ENCODE assay signal across 10 cellular contexts in the genomic region with DNA sequence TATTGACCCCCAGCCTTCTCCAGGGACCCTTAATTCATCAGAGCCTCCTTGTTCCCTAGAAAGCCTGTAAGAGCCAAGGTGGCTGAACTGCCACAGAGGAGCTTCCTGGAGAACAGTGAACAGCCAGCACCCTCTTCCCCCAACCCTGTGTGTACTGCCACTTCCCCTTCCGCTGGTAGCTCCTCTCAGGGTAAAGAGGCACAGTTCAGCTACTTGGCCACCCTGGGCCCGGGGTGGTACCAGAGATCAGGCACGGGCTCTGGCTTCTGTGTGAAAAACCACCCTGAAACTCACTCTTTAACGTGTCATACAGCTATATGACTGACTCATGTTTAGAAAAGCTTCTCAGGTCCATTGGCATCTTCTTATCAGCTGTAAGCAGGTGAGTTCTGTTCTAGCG. TPM values are rescaled to one million over a fixed set of nuclear protein-coding genes. Genes with fewer than 3 reads are reported as not detected.
DNase-seq lines count a peak whose midpoint lies in the region; ATAC-seq and TF ChIP-seq lines count a peak whose summit lies in the region.
"Had no signal": no experiment of that assay in that cellular context is flagged by ENCODE, and none has a peak within 500 bp of the region (broad histone marks: within the 10 kb centered on the region; RNA-seq: fewer than 3 reads in every experiment).

No MANE protein-coding gene starts in this region.

- H3K9me3 ChIP-seq in CD4-positive, alpha-beta T cell (ENCODE audit: control insufficient read depth, low read length), result no peaks in the 10 kb centered on the region

- peak overlapping the region; percentile 70 for H3K4me3 Mint-ChIP-seq in CD4-positive, alpha-beta T cell
- H3K4me3 Mint-ChIP-seq: mesothelial cell of epicardium had no signal

- peak; percentile 98 for ATAC-seq in CD4-positive, alpha-beta T cell (ENCODE audit: poor library complexity)
- ATAC-seq in HG03196 (IDR thresholded peaks at IDR 0.05; ENCODE audit: unreplicated experiment), result peak; percentile 59
- no peak for ATAC-seq in GM19328 (IDR thresholded peaks at IDR 0.05; ENCODE audit: unreplicated experiment)
- ATAC-seq in GM18873 (IDR thresholded peaks at IDR 0.05; ENCODE audit: low FRiP score, unreplicated experiment), result no peak

- no peaks in the 10 kb centered on the region for H3K9me3 Mint-ChIP-seq in CD4-positive, alpha-beta T cell
- H3K9me3 Mint-ChIP-seq: mesothelial cell of epicardium had no signal

- H3K36me3 Mint-ChIP-seq in CD4-positive, alpha-beta T cell (ENCODE audit: low read depth), result no peaks in the 10 kb centered on the region

- H3K27ac ChIP-seq in CD4-positive, alpha-beta T cell (ENCODE audit: low read depth, low read length), result peak overlapping the region; percentile 36

- POLR2A ChIA-PET in CD4-positive, alpha-beta T cell (lab: Charles Lee), result interaction anchor here (0.8 to 2.6 kb wide), 15 partner anchors 9 to 989 kb away, joined by 3 to 16 read pairs (median 4); a partner anchor contains a TSS

- H3K27ac Mint-ChIP-seq in CD4-positive, alpha-beta T cell, result peak overlapping the region; percentile 84
- H3K27ac Mint-ChIP-seq: mesothelial cell of epicardium had no signal

- H3K4me1 Mint-ChIP-seq in CD4-positive, alpha-beta T cell (ENCODE audit: low read depth), result peaks cover 14% of the 10 kb centered on the region

- intact Hi-C loops in CD4-positive, alpha-beta T cell (cut with DNase I, micrococcal nuclease), result no loop called here
- intact Hi-C loops in cardiac septum (cut with DNase I), result no loop called here

- no peak for TF ChIP-seq CTCF in CD4-positive, alpha-beta T cell (IDR thresholded peaks at IDR 0.05)

- CTCF ChIA-PET in CD4-positive, alpha-beta T cell (lab: Charles Lee), result interaction anchor here (1.1 kb wide), 1 partner anchor 10 kb away, joined by 3 read pairs; no protein-coding TSS in a partner anchor

- H3K27me3 Mint-ChIP-seq in CD4-positive, alpha-beta T cell, result no peaks in the 10 kb centered on the region

- H3K27me3 ChIP-seq in CD4-positive, alpha-beta T cell (ENCODE audit: control insufficient read depth, insufficient read depth, low read length), result no peaks in the 10 kb centered on the region

- DNase-seq in CD4-positive, alpha-beta T cell, result peak in 8 of 10 experiments; percentile 8 to 46 (median 23)
- peak; percentile 24 to 43 for DNase-seq in activated CD4-positive, alpha-beta T cell treated with anti-CD3 and anti-CD28 coated beads, Interleukin-2, amount 50 U/mL, for 48 hours
- DNase-seq in cardiac septum (ENCODE audit: low spot score), result peak; percentile 79
- no peak for DNase-seq in HT-29 (ENCODE audit: low spot score)
- no peak for DNase-seq in SW480 (ENCODE audit: low spot score)
- DNase-seq: RPMI8226 had no signal

RNA-seq across cellular contexts. Expression of a gene that starts 22.3 kb away (rescaled TPM):
- total RNA-seq in CD4-positive, alpha-beta T cell, result 10 to 100 TPM; 79.9 to 84.0 TPM
- total RNA-seq in cardiac septum, result 0.70 TPM
- total RNA-seq in HT-29 (2014; rRNA removed; shearing (Covaris generic)), result 0.15 and 0.99 TPM in 2 replicates

RNA-seq across cellular contexts. Expression of a gene that starts 22.5 kb away (rescaled TPM):
- total RNA-seq in CD4-positive, alpha-beta T cell, result 1 to 10 TPM in 1 of 2 experiments, under 1 TPM in 1; 0.64 to 1.2 TPM
- total RNA-seq in cardiac septum, result 9.8 TPM
- total RNA-seq in HT-29 (2014; rRNA removed; shearing (Covaris generic)), result 19.5 and 27.5 TPM in 2 replicates

RNA-seq across cellular contexts. Expression of a gene that starts 34.2 kb away (rescaled TPM):
- total RNA-seq in CD4-positive, alpha-beta T cell, result not detected
- total RNA-seq in cardiac septum, result not detected
- not detected in 2 replicates for total RNA-seq in HT-29 (2014; rRNA removed; shearing (Covaris generic))
- total RNA-seq: mesothelial cell of epicardium had no signal

RNA-seq across cellular contexts. Expression of a gene that starts 42.8 kb away (rescaled TPM):
- total RNA-seq in CD4-positive, alpha-beta T cell, result under 1 TPM; 0.64 to 0.82 TPM
- total RNA-seq in cardiac septum, result 1.3 TPM
- total RNA-seq in HT-29 (2014; rRNA removed; shearing (Covaris generic)), result 57.1 and 63.1 TPM in 2 replicates

Comparison
In these comparisons a context has a peak if more than half of its experiments do, and no peak if none do; other contexts are left out.
1. ATAC-seq: peak in CD4-positive, alpha-beta T cell (single experiment) and HG03196 (single experiment); none in GM19328 (single experiment) and GM18873 (single experiment).
2. DNase-seq: peak in CD4-positive, alpha-beta T cell (8 of 10), activated CD4-positive, alpha-beta T cell treated with anti-CD3 and anti-CD28 coated beads, Interleukin-2, amount 50 U/mL, for 48 hours (2 of 2) and cardiac septum (single experiment); none in HT-29 (single experiment) and SW480 (single experiment).
3. RNA of a gene that starts 22.3 kb away (total RNA-seq): 79.9 to 84.0 TPM in CD4-positive, alpha-beta T cell; 0.70 TPM in cardiac septum (single experiment) and 0.15 to 0.99 TPM in HT-29; every median in the first group is over 10 times any median in the second.